26 cellular contexts compared by ENCODE assay signal in genomic region chr7:122595885-122596284, GRCh38.
"Had no signal": no experiment of that assay in that cellular context is flagged by ENCODE, and none has a peak within 500 bp of the region (broad histone marks: within the 10 kb centered on the region; RNA-seq: fewer than 3 reads in every experiment).

No MANE protein-coding gene starts in this region.

- H3K36me3 Mint-ChIP-seq: activated naive CD4-positive, alpha-beta T cell treated with anti-CD3 and anti-CD28 coated beads, Interleukin-2, amount 50 U/mL, for 24 hours had no signal

- H3K27ac Mint-ChIP-seq: activated CD4-positive, alpha-beta T cell treated with anti-CD3 and anti-CD28 coated beads for 36 hours; activated CD8-positive, alpha-beta T cell treated with anti-CD3 and anti-CD28 coated beads for 36 hours; activated naive CD4-positive, alpha-beta T cell treated with anti-CD3 and anti-CD28 coated beads, Interleukin-2, amount 50 U/mL, for 24 hours; activated T-helper 1 cell treated with anti-CD3 and anti-CD28 coated beads, Interleukin-12 subunit alpha, Interleukin-12 subunit beta, Interleukin-2, Interleukin-4 antibody, amounts not matched to agents 30 ng/mL and 10 ng/mL and 1 ng/mL, durations not matched to agents 14 hours and 24 hours and 36 hours had no signal

- H3K4me3 ChIP-seq: K562, SK-N-MC had no signal

- H3K4me3 Mint-ChIP-seq: activated CD4-positive, alpha-beta T cell treated with anti-CD3 and anti-CD28 coated beads for 36 hours; activated CD8-positive, alpha-beta T cell treated with anti-CD3 and anti-CD28 coated beads for 36 hours; activated naive CD4-positive, alpha-beta T cell treated with anti-CD3 and anti-CD28 coated beads, Interleukin-2, amount 50 U/mL, for 24 hours; activated T-helper 1 cell treated with anti-CD3 and anti-CD28 coated beads, Interleukin-12 subunit alpha, Interleukin-12 subunit beta, Interleukin-2, Interleukin-4 antibody, amounts not matched to agents 30 ng/mL and 10 ng/mL and 1 ng/mL, durations not matched to agents 14 hours and 24 hours and 36 hours had no signal

- DNase-seq: activated CD4-positive, alpha-beta T cell treated with anti-CD3 and anti-CD28 coated beads for 36 hours; activated CD8-positive, alpha-beta memory T cell treated with anti-CD3 and anti-CD28 coated beads, Interleukin-2, amount 50 U/mL, for 48 hours; activated CD8-positive, alpha-beta T cell treated with anti-CD3 and anti-CD28 coated beads for 36 hours; activated effector memory CD4-positive, alpha-beta T cell treated with Interleukin-2 at 50 U/mL for 16 hours; activated naive CD4-positive, alpha-beta T cell; activated T-cell treated with anti-CD3 and anti-CD28 coated beads, Interleukin-2, amount 50 U/mL, for 1 hour; aorta; central memory CD4-positive, alpha-beta T cell; Karpas-422; MM.1S; NCI-H1105; NCI-H1436; NCI-H187 treated with DMSO at 0.1 percent for 48 hours; NCI-H345; NCI-H510A; NCI-H774; OCI-M1; RPMI8226; T-helper 1 cell had no signal

- ATAC-seq: activated CD4-positive, alpha-beta T cell treated with anti-CD3 and anti-CD28 coated beads for 36 hours; activated CD8-positive, alpha-beta T cell treated with anti-CD3 and anti-CD28 coated beads for 36 hours; K562; Panc1; Right ventricle myocardium inferior had no signal

- H3K27me3 Mint-ChIP-seq: activated CD4-positive, alpha-beta T cell treated with anti-CD3 and anti-CD28 coated beads for 36 hours; activated CD8-positive, alpha-beta T cell treated with anti-CD3 and anti-CD28 coated beads for 36 hours; activated naive CD4-positive, alpha-beta T cell treated with anti-CD3 and anti-CD28 coated beads, Interleukin-2, amount 50 U/mL, for 24 hours had no signal

- H3K9me3 Mint-ChIP-seq: activated T-helper 1 cell treated with anti-CD3 and anti-CD28 coated beads, Interleukin-12 subunit alpha, Interleukin-12 subunit beta, Interleukin-2, Interleukin-4 antibody, amounts not matched to agents 30 ng/mL and 10 ng/mL and 1 ng/mL, durations not matched to agents 14 hours and 24 hours and 36 hours had no signal

- H3K27ac ChIP-seq: SK-N-MC, VCaP had no signal

- H3K4me1 Mint-ChIP-seq: activated CD4-positive, alpha-beta T cell treated with anti-CD3 and anti-CD28 coated beads for 36 hours; activated naive CD4-positive, alpha-beta T cell treated with anti-CD3 and anti-CD28 coated beads, Interleukin-2, amount 50 U/mL, for 24 hours had no signal
